Comparison of ENCODE assay signal across 1 cellular context in genomic region chr16:88759245-88759975, GRCh38.
TF ChIP-seq lines count a peak whose summit lies in the region.

No MANE protein-coding gene starts in this region.

TF ChIP-seq in HepG2, 621 proteins besides CTCF, POLR2A, EP300 and RAD21 (continued from another document and continues in another):
- TF ChIP-seq KIAA2018 (CRISPR knock-in tag; IDR thresholded peaks at IDR 0.05; ENCODE audit: borderline replicate concordance) (no peak), CERS6 (CRISPR knock-in tag; IDR thresholded peaks at IDR 0.05) (no peak), IRX3 (CRISPR knock-in tag; IDR thresholded peaks at IDR 0.05; ENCODE audit: borderline replicate concordance, low read depth) (0 out of 2 replicates have a peak, but pooled peaks have one; percentile 41), ZNF225 (CRISPR knock-in tag; IDR thresholded peaks at IDR 0.05) (no peak), HNF4G (IDR thresholded peaks at IDR 0.05; ENCODE audit: borderline replicate concordance, low read depth, low read length) (peak; percentile 48; the same call in 1 of the 2 replicates), HNF4G (CRISPR knock-in tag; IDR thresholded peaks at IDR 0.05; ENCODE audit: borderline replicate concordance, low read depth) (no peak; the same call in 1 of the 2 replicates), NFIC (IDR thresholded peaks at IDR 0.05; ENCODE audit: low read length) (no peak), MAFG (CRISPR knock-in tag; IDR thresholded peaks at IDR 0.05) (no peak), KAT8 (CRISPR knock-in tag; IDR thresholded peaks at IDR 0.05) (peak; percentile 76; the same call in 1 of the 2 replicates), HMGXB3 (CRISPR knock-in tag; IDR thresholded peaks at IDR 0.05; ENCODE audit: borderline replicate concordance) (no peak), BRD4 (CRISPR knock-in tag; IDR thresholded peaks at IDR 0.05) (peak; percentile 73; the same call in 1 of the 2 replicates), SIN3B (IDR thresholded peaks at IDR 0.05; ENCODE audit: low read length) (peak; percentile 61; the same call in 1 of the 2 replicates), ZKSCAN1 (IDR thresholded peaks at IDR 0.05; ENCODE audit: low read length) (no peak; the same call in 1 of the 2 replicates), RXRB (CRISPR knock-in tag; IDR thresholded peaks at IDR 0.05; ENCODE audit: borderline replicate concordance) (peak; percentile 82; the same call in 1 of the 2 replicates), TP53 (CRISPR knock-in tag; conservative IDR thresholded peaks at IDR 0.05) (no peak), ZFAT (CRISPR knock-in tag; conservative IDR thresholded peaks at IDR 0.05) (no peak), MIXL1 (CRISPR knock-in tag; IDR thresholded peaks at IDR 0.05) (peak; percentile 89), RFX5 (IDR thresholded peaks at IDR 0.05; ENCODE audit: low read depth, low read length) (no peak), ZNF674 (CRISPR knock-in tag; IDR thresholded peaks at IDR 0.05; ENCODE audit: low read depth) (no peak), MLLT10 (CRISPR knock-in tag; IDR thresholded peaks at IDR 0.05) (no peak), ZNF703 (CRISPR knock-in tag; IDR thresholded peaks at IDR 0.05; ENCODE audit: borderline replicate concordance) (no peak), ZNF7 (CRISPR knock-in tag; IDR thresholded peaks at IDR 0.05) (no peak), ZNF557 (CRISPR knock-in tag; IDR thresholded peaks at IDR 0.05) (peak; percentile 38), ZFP36 (IDR thresholded peaks at IDR 0.05; ENCODE audit: borderline replicate concordance, low read depth, low read length, partially characterized antibody) (peak; percentile 45), NCOR1 (IDR thresholded peaks at IDR 0.05; ENCODE audit: borderline replicate concordance, low read length) (no peak; the same call in 1 of the 2 replicates), ZNF766 (CRISPR knock-in tag; IDR thresholded peaks at IDR 0.05; ENCODE audit: borderline replicate concordance) (0 out of 2 replicates have a peak, but pooled peaks have one; percentile 67), ZNF713 (CRISPR knock-in tag; IDR thresholded peaks at IDR 0.05) (no peak), STAT5B (CRISPR knock-in tag; IDR thresholded peaks at IDR 0.05) (no peak), ZNF782 (CRISPR knock-in tag; IDR thresholded peaks at IDR 0.05; ENCODE audit: borderline replicate concordance) (no peak), SPEN (CRISPR knock-in tag; IDR thresholded peaks at IDR 0.05; ENCODE audit: low read depth) (peak; percentile 22; the same call in 1 of the 2 replicates), ELF1 (CRISPR knock-in tag; IDR thresholded peaks at IDR 0.05) (peak; percentile 60), BRCA1 (CRISPR knock-in tag; IDR thresholded peaks at IDR 0.05) (0 out of 2 replicates have a peak, but pooled peaks have one; percentile 56), BCL3 (CRISPR knock-in tag; IDR thresholded peaks at IDR 0.05) (peak; percentile 92), RBFOX2 (IDR thresholded peaks at IDR 0.05; ENCODE audit: low read depth, low read length) (peak; percentile 52; the same call in 1 of the 2 replicates), ZNF510 (CRISPR knock-in tag; IDR thresholded peaks at IDR 0.05; ENCODE audit: low read depth) (no peak; the same call in 1 of the 2 replicates), NFE2L2 (IDR thresholded peaks at IDR 0.05; ENCODE audit: low read length) (no peak), HOXA7 (CRISPR knock-in tag; IDR thresholded peaks at IDR 0.05) (no peak), CENPX (CRISPR knock-in tag; IDR thresholded peaks at IDR 0.05) (no peak), THAP9 (CRISPR knock-in tag; IDR thresholded peaks at IDR 0.05; ENCODE audit: borderline replicate concordance) (no peak), ETV5 (CRISPR knock-in tag; IDR thresholded peaks at IDR 0.05; ENCODE audit: borderline replicate concordance) (peak; percentile 79), ZNF83 (CRISPR knock-in tag; IDR thresholded peaks at IDR 0.05; ENCODE audit: borderline replicate concordance) (no peak), ZNF761 (CRISPR knock-in tag; conservative IDR thresholded peaks at IDR 0.05) (no peak; the same call in 1 of the 2 replicates), ZNF382 (CRISPR knock-in tag; IDR thresholded peaks at IDR 0.05; ENCODE audit: borderline replicate concordance) (no peak), ZBTB49 (CRISPR knock-in tag; IDR thresholded peaks at IDR 0.05; ENCODE audit: borderline replicate concordance) (no peak), YEATS2 (CRISPR knock-in tag; IDR thresholded peaks at IDR 0.05; ENCODE audit: borderline replicate concordance) (peak; percentile 30; the same call in 1 of the 2 replicates)
